In the genomic region with DNA sequence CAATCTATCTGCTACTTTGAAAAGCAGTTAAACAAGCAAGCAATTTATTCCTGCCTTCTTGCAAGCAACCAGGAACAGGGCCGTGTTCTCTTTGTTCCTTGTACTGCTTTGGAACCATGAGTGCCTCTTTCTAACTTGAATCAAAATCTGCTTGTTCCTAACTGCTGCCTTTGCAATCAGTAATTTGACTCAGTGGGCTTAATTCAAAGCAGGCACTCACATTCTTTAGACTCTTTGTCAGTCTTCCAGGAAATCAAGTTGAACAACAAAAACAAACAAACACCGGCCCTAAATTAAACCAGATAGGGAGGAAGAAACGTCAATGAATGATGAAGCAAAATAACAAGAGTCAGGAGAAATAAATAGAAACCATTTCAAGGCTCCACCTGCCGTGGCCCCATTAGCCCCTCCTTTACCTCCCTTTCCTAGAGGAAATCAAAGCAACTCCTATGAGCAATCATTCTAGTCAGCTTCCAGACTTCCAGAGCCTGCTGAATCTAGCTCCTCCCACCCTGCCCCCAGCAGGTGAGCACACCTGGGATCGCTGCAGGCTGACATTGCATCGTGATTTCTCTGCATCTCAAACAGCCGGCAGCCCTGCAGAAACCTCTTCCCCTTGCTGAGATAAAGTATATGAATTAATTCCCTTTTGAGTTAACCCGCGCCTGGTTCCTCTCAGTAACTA, we compare ENCODE assay signal across 9 cellular contexts.
DNase-seq lines count a peak whose midpoint lies in the region; ATAC-seq and TF ChIP-seq lines count a peak whose summit lies in the region.
"Had no signal": no experiment of that assay in that cellular context is flagged by ENCODE, and none has a peak within 500 bp of the region (broad histone marks: within the 10 kb centered on the region; RNA-seq: fewer than 3 reads in every experiment).

No MANE protein-coding gene starts in this region.

- peaks cover 62% of the 10 kb centered on the region for H3K27me3 ChIP-seq in endodermal cell (ENCODE audit: control insufficient read depth, insufficient read depth, low read length, poor library complexity, severe bottlenecking)
- no peaks in the 10 kb centered on the region for H3K27me3 ChIP-seq in mucosa of stomach (ENCODE audit: control insufficient read depth, insufficient read depth, low read length)
- H3K27me3 ChIP-seq in brain microvascular endothelial cell (replicated peaks) = no peaks in the 10 kb centered on the region

- H3K9me3 Mint-ChIP-seq in Calu3 (ENCODE audit: low read depth, unreplicated experiment) (no peaks in the 10 kb centered on the region), endodermal cell (no peaks in the 10 kb centered on the region)

- intact Hi-C loops in Calu3 (cut with micrococcal nuclease; ENCODE audit: unreplicated experiment) = loop anchor here (10.0 kb wide), 1 partner anchor 65 kb away; no protein-coding TSS in a partner anchor

- no peaks in the 10 kb centered on the region for H3K27me3 Mint-ChIP-seq in Calu3 (ENCODE audit: unreplicated experiment)
- H3K27me3 Mint-ChIP-seq in endodermal cell (ENCODE audit: insufficient read depth) = peaks cover 60% of the 10 kb centered on the region

- no peaks in the 10 kb centered on the region for H3K4me1 Mint-ChIP-seq in Calu3 (ENCODE audit: low read depth, unreplicated experiment)
- peaks cover 31% of the 10 kb centered on the region for H3K4me1 Mint-ChIP-seq in endodermal cell

- H3K4me3 Mint-ChIP-seq in Calu3 (ENCODE audit: low read depth, unreplicated experiment) (peak overlapping the region; percentile 39), endodermal cell (peak overlapping the region; percentile 12)

- H3K27ac Mint-ChIP-seq in Calu3 (ENCODE audit: unreplicated experiment) (peak overlapping the region; percentile 56), endodermal cell (peak overlapping the region; percentile 3)

- TF ChIP-seq CTCF in Calu3 (IDR thresholded peaks at IDR 0.05; ENCODE audit: unreplicated experiment) (no peak), endodermal cell (conservative IDR thresholded peaks at IDR 0.05) (no peak), brain microvascular endothelial cell (IDR thresholded peaks at IDR 0.05; ENCODE audit: low read depth, low read length, missing control alignments) (no peak)

- CTCF ChIA-PET in Calu3 (lab: Charles Lee) = no interaction called here

- H3K9ac ChIP-seq in endodermal cell (ENCODE audit: extremely low read depth, low read length, poor library complexity, severe bottlenecking) (no peak overlapping the region), mucosa of stomach (ENCODE audit: low read length) (peak overlapping the region; percentile 5)

- BruUV-seq in Calu3 (replicated peaks; lab: Mats Ljungman, UMichigan) = no TSS peak

- peaks cover 18% of the 10 kb centered on the region for H3K4me1 ChIP-seq in endodermal cell (ENCODE audit: control insufficient read depth, insufficient read depth, low read length)
- no peaks in the 10 kb centered on the region for H3K4me1 ChIP-seq in mucosa of stomach (ENCODE audit: control insufficient read depth, insufficient read depth, low read length)

- in situ Hi-C loops in brain microvascular endothelial cell (cut with HindIII; ENCODE audit: low pct_ligation_motif_present, low sequenced_read_pairs) = no loop called here

- H3K4me3 ChIP-seq in endodermal cell (ENCODE audit: low read length) (no peak overlapping the region), mucosa of stomach (ENCODE audit: low read length) (no peak overlapping the region), brain microvascular endothelial cell (ENCODE audit: low read depth, low read length) (no peak overlapping the region)

- WGBS in endodermal cell (ENCODE audit: insufficient coverage in 1 of 2, insufficient read length in 1 of 2), 2 experiments = 31 to 62% methylated on average over 3 to 8 of the region's 9 CpGs

- H3K9me3 ChIP-seq in endodermal cell (ENCODE audit: control insufficient read depth, low read length) = no peaks in the 10 kb centered on the region
- no peaks in the 10 kb centered on the region for H3K9me3 ChIP-seq in mucosa of stomach (ENCODE audit: control insufficient read depth, low read length)

- ATAC-seq in HG02642 (IDR thresholded peaks at IDR 0.05; ENCODE audit: poor library complexity, unreplicated experiment) (no peak), GM18907 (IDR thresholded peaks at IDR 0.05; ENCODE audit: unreplicated experiment) (no peak)

- no peaks in the 10 kb centered on the region for H3K36me3 ChIP-seq in endodermal cell (ENCODE audit: control insufficient read depth, insufficient read depth, low read length)
- H3K36me3 ChIP-seq in mucosa of stomach (ENCODE audit: control insufficient read depth, insufficient read depth, low read length) = no peaks in the 10 kb centered on the region
- no peaks in the 10 kb centered on the region for H3K36me3 ChIP-seq in brain microvascular endothelial cell (replicated peaks)

- DNase-seq in Calu3 = peak; percentile 24
- peak; percentile 87 for DNase-seq in NCI-H345 treated with DMSO at 0.1 percent for 48 hours (lab: John Stamatoyannopoulos, UW; ENCODE audit: unreplicated experiment)
- DNase-seq in endodermal cell = peak; percentile 90
- DNase-seq in activated effector memory CD4-positive, alpha-beta T cell treated with Interleukin-2 at 50 U/mL for 16 hours = no peak
- no peak for DNase-seq in brain microvascular endothelial cell
- DNase-seq: SHP77 had no signal

- H3K36me3 Mint-ChIP-seq in Calu3 (ENCODE audit: insufficient read depth, unreplicated experiment) (no peaks in the 10 kb centered on the region), endodermal cell (ENCODE audit: low read depth) (no peaks in the 10 kb centered on the region)

- H3K27ac ChIP-seq in endodermal cell (ENCODE audit: low read depth, low read length) (no peak overlapping the region), brain microvascular endothelial cell (no peak overlapping the region)

Comparison
In these comparisons a context has a peak if more than half of its experiments do, and no peak if none do; other contexts are left out.
1. DNase-seq: peak in Calu3 (single experiment), NCI-H345 treated with DMSO at 0.1 percent for 48 hours (single experiment) and endodermal cell (single experiment); none in activated effector memory CD4-positive, alpha-beta T cell treated with Interleukin-2 at 50 U/mL for 16 hours (single experiment) and brain microvascular endothelial cell (single experiment).